In genomic region chr1:62325076-62325475, GRCh38 we compare ENCODE assay signal across 17 cellular contexts. TPM values are rescaled to one million over a fixed set of nuclear protein-coding genes. Genes with fewer than 3 reads are reported as not detected.
DNase-seq lines count a peak whose midpoint lies in the region; ATAC-seq, FAIRE-seq and TF ChIP-seq lines count a peak whose summit lies in the region.
"Had no signal": no experiment of that assay in that cellular context is flagged by ENCODE, and none has a peak within 500 bp of the region (broad histone marks: within the 10 kb centered on the region; RNA-seq: fewer than 3 reads in every experiment).

No MANE protein-coding gene starts in this region.

- H2BK15ac ChIP-seq in mesenchymal stem cell (ENCODE audit: low read depth, poor library complexity, severe bottlenecking) = no peak overlapping the region

- H3K18ac ChIP-seq in mesenchymal stem cell (ENCODE audit: low read depth in 1 of 2, low read length in 2 of 2) = no peak overlapping the region

- no peak overlapping the region for H3K4me3 ChIP-seq in right atrium auricular region
- H3K4me3 ChIP-seq in bronchial epithelial cell (ENCODE audit: low read depth, low read length) = no peak overlapping the region
- H3K4me3 ChIP-seq in mesenchymal stem cell (ENCODE audit: insufficient read depth in 1 of 2, low read depth in 1 of 2, low read length in 2 of 2) = peak overlapping the region in 1 of 2 experiments; percentile 45
- no peak overlapping the region for H3K4me3 ChIP-seq in transverse colon
- H3K4me3 ChIP-seq in WERI-Rb-1 (ENCODE audit: low read depth, low read length) = no peak overlapping the region
- H3K4me3 ChIP-seq: thyroid gland had no signal

- no peaks in the 10 kb centered on the region for H3K79me1 ChIP-seq in mesenchymal stem cell (replicated peaks; ENCODE audit: low read length, poor library complexity, severe bottlenecking)

- ATAC-seq in Right ventricle myocardium superior (ENCODE audit: poor library complexity) = peak; percentile 64

- H4K91ac ChIP-seq in mesenchymal stem cell (ENCODE audit: low read length) = no peak overlapping the region

- H3K4me1 ChIP-seq in right atrium auricular region (no peaks in the 10 kb centered on the region), mesenchymal stem cell (ENCODE audit: control insufficient read depth, insufficient read depth, low read depth, low read length) (peaks cover 15% of the 10 kb centered on the region), transverse colon (peaks cover 0 to 8% (median 3%) of the 10 kb centered on the region in 4 donors)
- H3K4me1 ChIP-seq: thyroid gland had no signal

- H3K9ac ChIP-seq in mesenchymal stem cell (ENCODE audit: low read length) = no peak overlapping the region

- H3K4me2 ChIP-seq in mesenchymal stem cell (ENCODE audit: low read length, poor library complexity, severe bottlenecking) = no peak overlapping the region

- H3K27me3 ChIP-seq in right atrium auricular region = no peaks in the 10 kb centered on the region
- no peaks in the 10 kb centered on the region for H3K27me3 ChIP-seq in bronchial epithelial cell (ENCODE audit: control insufficient read depth, insufficient read depth, low read length)
- peaks cover 9 to 42% of the 10 kb centered on the region in 2 experiments for H3K27me3 ChIP-seq in mesenchymal stem cell (ENCODE audit: control insufficient read depth in 1 of 2, insufficient read depth in 1 of 2, low read length in 2 of 2)
- peaks cover 6% of the 10 kb centered on the region for H3K27me3 ChIP-seq in transverse colon
- no peaks in the 10 kb centered on the region for H3K27me3 ChIP-seq in WERI-Rb-1 (ENCODE audit: insufficient read depth, low read depth, severe bottlenecking)
- H3K27me3 ChIP-seq: thyroid gland had no signal

- no peak overlapping the region for H2BK12ac ChIP-seq in mesenchymal stem cell (ENCODE audit: low read length in 2 of 2)

- 61% methylated on average over 4 of the region's 4 CpGs for WGBS in mesenchymal stem cell
- WGBS in transverse colon (ENCODE audit: low coverage in 1 of 2), 2 donors = 77 to 86% methylated on average over 4 of the region's 4 CpGs

- H4K8ac ChIP-seq in mesenchymal stem cell (ENCODE audit: low read length) = no peak overlapping the region

- no peak overlapping the region for H2AK5ac ChIP-seq in mesenchymal stem cell (ENCODE audit: low read length, severe bottlenecking)

- no peak overlapping the region for H2AFZ ChIP-seq in mesenchymal stem cell (ENCODE audit: low read depth, low read length)

- DNase-seq in Right ventricle myocardium superior (peak; percentile 55), right atrium auricular region (ENCODE audit: low spot score) (no peak), bronchial epithelial cell (ENCODE audit: low read depth) (peak; percentile 90), mesenchymal stem cell (no peak), transverse colon (no peak), anterior cingulate cortex (lab: John Stamatoyannopoulos, UW) (no peak), HCEC 1CT (no peak), WERI-Rb-1 (no peak)
- DNase-seq: DMS153, NCI-H1436 treated with DMSO at 0.1 percent for 48 hours, NCI-H526, thyroid gland had no signal

- no peak overlapping the region for H3K27ac ChIP-seq in right atrium auricular region
- H3K27ac ChIP-seq in mesenchymal stem cell (ENCODE audit: low read length, poor library complexity, severe bottlenecking) = peak overlapping the region; percentile 13
- no peak overlapping the region for H3K27ac ChIP-seq in transverse colon
- H3K27ac ChIP-seq in WERI-Rb-1 = no peak overlapping the region
- H3K27ac ChIP-seq: thyroid gland had no signal

- no peak overlapping the region for H2BK120ac ChIP-seq in mesenchymal stem cell (ENCODE audit: low read depth, low read length)

- H3K23ac ChIP-seq in mesenchymal stem cell (ENCODE audit: low read length in 2 of 2) = no peak overlapping the region

- no peak overlapping the region for H2BK5ac ChIP-seq in mesenchymal stem cell (ENCODE audit: low read depth, low read length, poor library complexity, severe bottlenecking)

- TF ChIP-seq POLR2A in transverse colon (IDR thresholded peaks at IDR 0.05) = no peak

- no peaks in the 10 kb centered on the region for H3K36me3 ChIP-seq in right atrium auricular region
- H3K36me3 ChIP-seq in bronchial epithelial cell (ENCODE audit: control insufficient read depth, insufficient read depth, low read length) = no peaks in the 10 kb centered on the region
- no peaks in the 10 kb centered on the region for H3K36me3 ChIP-seq in mesenchymal stem cell (ENCODE audit: control insufficient read depth in 1 of 2, insufficient read depth in 2 of 2, low read depth in 1 of 2, low read length in 2 of 2)
- H3K36me3 ChIP-seq in transverse colon = no peaks in the 10 kb centered on the region
- H3K36me3 ChIP-seq in WERI-Rb-1 = no peaks in the 10 kb centered on the region
- H3K36me3 ChIP-seq: thyroid gland had no signal

- in situ Hi-C loops in transverse colon (cut with MboI; ENCODE audit: low pct_ligation_motif_present in 1 of 4, low pct_unique_long_range_greater_than_20kb in 1 of 4, low sequenced_read_pairs in 3 of 4) = no loop called here

- no peak for FAIRE-seq in bronchial epithelial cell (lab: Jason Lieb, UNC)
- FAIRE-seq: endometrium, GM19239, H1 had no signal

- no peak for TF ChIP-seq EP300 in transverse colon (IDR thresholded peaks at IDR 0.05; ENCODE audit: low read depth)

- no peak for TF ChIP-seq CTCF in right atrium auricular region (IDR thresholded peaks at IDR 0.05)
- TF ChIP-seq CTCF in bronchial epithelial cell (IDR thresholded peaks at IDR 0.05; ENCODE audit: insufficient read depth, low read length, severe bottlenecking) = no peak
- TF ChIP-seq CTCF in transverse colon (IDR thresholded peaks at IDR 0.05) = no peak
- no peak for TF ChIP-seq CTCF in WERI-Rb-1 (IDR thresholded peaks at IDR 0.05; ENCODE audit: low read depth, low read length)

- H3K9me3 ChIP-seq in right atrium auricular region (no peaks in the 10 kb centered on the region), mesenchymal stem cell (ENCODE audit: control insufficient read depth, low read length) (no peaks in the 10 kb centered on the region), transverse colon (no peaks in the 10 kb centered on the region), WERI-Rb-1 (ENCODE audit: severe bottlenecking) (no peaks in the 10 kb centered on the region)
- H3K9me3 ChIP-seq: thyroid gland had no signal

- no peak overlapping the region for H3K4ac ChIP-seq in mesenchymal stem cell (ENCODE audit: low read depth in 1 of 2, low read length in 2 of 2)

- intact Hi-C loops in Right ventricle myocardium superior (cut with DNase I) = no loop called here
- intact Hi-C loops in transverse colon (cut with DNase I; ENCODE audit: low total_unique reads) = no loop called here

- H3K14ac ChIP-seq in mesenchymal stem cell (ENCODE audit: low read length in 2 of 2) = no peak overlapping the region

RNA-seq across cellular contexts. Expression of gene KANK4, which starts 5.8 kb away (rescaled TPM):
- 0.38 TPM for total RNA-seq in Right ventricle myocardium superior
- total RNA-seq in right atrium auricular region = under 1 TPM; 0.12 to 0.63 TPM
- total RNA-seq in bronchial epithelial cell = 0.13 and 0.26 TPM in 2 replicates
- polyA plus RNA-seq in mesenchymal stem cell (2013, experiment 1 of 2) = not detected
- not detected for polyA plus RNA-seq in mesenchymal stem cell (2013, experiment 2 of 2)
- 1 to 10 TPM in 2 of 4 donors, not detected in 2; 1.2 to 1.3 TPM for total RNA-seq in transverse colon
- total RNA-seq: HT-29, SK-MEL-5 had no signal

Comparison
In these comparisons a context has a peak if more than half of its experiments do, and no peak if none do; other contexts are left out.
1. DNase-seq: peak in Right ventricle myocardium superior (single experiment) and bronchial epithelial cell (single experiment); none in right atrium auricular region (single experiment), mesenchymal stem cell (single experiment), transverse colon (single experiment), anterior cingulate cortex (0 of 58), HCEC 1CT (single experiment) and WERI-Rb-1 (single experiment).